15 cellular contexts compared by ENCODE assay signal in the genomic region with DNA sequence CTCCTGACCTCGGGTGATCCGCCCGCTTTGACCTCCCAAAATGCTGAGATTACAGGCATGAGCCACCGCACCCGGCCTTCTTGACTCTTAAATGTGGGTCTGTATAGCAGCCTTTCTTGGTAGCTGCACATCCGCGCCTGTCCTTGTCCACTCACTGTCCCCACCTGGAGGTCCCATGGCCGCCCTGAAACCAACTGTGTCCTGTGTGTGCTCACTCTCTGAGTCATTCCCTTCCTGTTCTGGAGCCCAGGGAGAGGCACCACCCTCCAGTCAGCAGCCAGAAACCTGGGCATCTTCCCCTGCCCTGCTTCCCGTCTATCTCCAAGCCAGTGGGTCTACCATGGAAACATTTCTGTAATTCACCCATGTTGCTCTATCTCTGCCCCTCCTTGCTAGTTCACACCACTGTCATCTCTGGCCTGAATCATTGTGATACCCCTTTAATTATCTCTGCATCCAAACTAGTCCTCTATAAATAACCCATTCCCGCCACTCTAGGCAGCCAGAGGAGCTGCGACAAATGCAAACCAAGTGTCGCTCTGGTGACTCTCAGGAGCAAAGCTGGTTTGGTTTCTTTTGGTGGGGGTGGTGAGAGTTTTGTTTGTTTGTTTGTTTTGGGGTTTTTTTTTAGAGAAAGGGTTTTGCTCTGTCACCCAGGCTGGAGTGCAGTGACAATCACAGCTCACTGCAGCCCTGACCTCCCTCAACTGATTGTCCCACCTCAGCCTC. TPM values are rescaled to one million over a fixed set of nuclear protein-coding genes. Genes with fewer than 3 reads are reported as not detected.
A peak's percentile ranks its signal among the peaks of the same experiment; 100 is the strongest.
DNase-seq lines count a peak whose midpoint lies in the region; ATAC-seq, FAIRE-seq and TF ChIP-seq lines count a peak whose summit lies in the region.
"Had no signal": no experiment of that assay in that cellular context is flagged by ENCODE, and none has a peak within 500 bp of the region (broad histone marks: within the 10 kb centered on the region; RNA-seq: fewer than 3 reads in every experiment).

No MANE protein-coding gene starts in this region.

- no peak overlapping the region for H4K5ac ChIP-seq in mesendoderm (ENCODE audit: low read length)

- TF ChIP-seq EP300 in A549 (IDR thresholded peaks at IDR 0.05) = no peak

- H3K4ac ChIP-seq in mesendoderm (ENCODE audit: low read depth, low read length) = no peak overlapping the region

- no peak overlapping the region for H3K56ac ChIP-seq in mesendoderm (ENCODE audit: low read length)

- CTCF ChIA-PET in A549 (lab: Yijun Ruan, JAX) = interaction anchor here (1.8 kb wide), 1 partner anchor 10 kb away, joined by 3 read pairs; no protein-coding TSS in a partner anchor
- CTCF ChIA-PET in mammary epithelial cell (lab: Charles Lee; ENCODE audit: low non-redundant PET) = no interaction called here

- TF ChIP-seq CTCF in A549 (IDR thresholded peaks at IDR 0.05) (no peak), mammary epithelial cell (conservative IDR thresholded peaks at IDR 0.05 in 1 of 2, IDR thresholded peaks at IDR 0.05 in 1 of 2; ENCODE audit: extremely low read depth in 1 of 2, insufficient read depth in 1 of 2, low read depth in 1 of 2, low read length in 2 of 2) (no peak)

- H3K9me3 ChIP-seq in A549 = peaks cover 13% of the 10 kb centered on the region; the same call in 2 of the 3 replicates
- H3K9me3 ChIP-seq in mammary epithelial cell (replicated peaks; ENCODE audit: insufficient read depth, low read length) = no peaks in the 10 kb centered on the region

- WGBS in A549 (ENCODE audit: missing lambda C conversion rate) = 68% methylated on average over 12 of the region's 12 CpGs
- 86% methylated on average over 11 of the region's 12 CpGs for WGBS in mammary epithelial cell (ENCODE audit: low coverage, missing lambda C conversion rate)
- no CpG with 5 or more reads among the region's 12 CpGs for WGBS in mesendoderm (ENCODE audit: extremely low coverage, insufficient coverage, low lambda C conversion rate)

- H3K4me3 ChIP-seq in A549 (no peak overlapping the region), mammary epithelial cell (replicated peaks in 1 of 3; ENCODE audit: insufficient read depth in 1 of 3, low read depth in 2 of 3, low read length in 3 of 3) (no peak overlapping the region), mesendoderm (ENCODE audit: low read length) (no peak overlapping the region), H7 (ENCODE audit: insufficient read depth, low read depth, low read length) (no peak overlapping the region)
- H3K4me3 ChIP-seq: vagina had no signal

- peak; percentile 51 to 60; a peak in 2 of 6 replicates for ATAC-seq in A549
- ATAC-seq in HG02610 (IDR thresholded peaks at IDR 0.05; ENCODE audit: unreplicated experiment) = no peak
- ATAC-seq: stimulated activated memory B cell treated with anti-CD40 and anti-IgM and Interleukin-4, amounts not matched to agents 10 μg/mL and 1 μg/mL and 100 μg/mL, for 72 hours had no signal

- no peak overlapping the region for H2BK120ac ChIP-seq in mesendoderm (ENCODE audit: low read depth, low read length)

- no peak for DNase-seq in A549 (ENCODE audit: low read depth in 1 of 2, low spot score in 1 of 2)
- peak; percentile 33 for DNase-seq in H54 (ENCODE audit: insufficient read length, low spot score)
- peak; percentile 24 for DNase-seq in mammary epithelial cell
- DNase-seq in mesendoderm = peak; percentile 17
- DNase-seq in H7 = no peak
- no peak for DNase-seq in amygdala (lab: John Stamatoyannopoulos, UW)
- no peak for DNase-seq in HUDEP-2 (lab: John Stamatoyannopoulos, UW; ENCODE audit: unreplicated experiment in 76 of 76)
- DNase-seq: activated CD4-positive, alpha-beta T cell treated with anti-CD3 and anti-CD28 coated beads, Interleukin-2, amount 10 ng/mL, durations not matched to agents 7 days and 5 days; COR-L47; glutamatergic neuron; NCI-H1694 treated with DMSO at 0.1 percent for 48 hours; occipital lobe had no signal

- H3K27me3 ChIP-seq in mammary epithelial cell (ENCODE audit: insufficient read depth, low read length) (no peaks in the 10 kb centered on the region), mesendoderm (ENCODE audit: insufficient read depth, low read length, poor library complexity) (no peaks in the 10 kb centered on the region), H7 (ENCODE audit: control insufficient read depth, insufficient read depth, low read length) (no peaks in the 10 kb centered on the region)
- H3K27me3 ChIP-seq: vagina had no signal

- no peak overlapping the region for H3K18ac ChIP-seq in mesendoderm (ENCODE audit: low read length)

- H3K79me2 ChIP-seq in mammary epithelial cell (ENCODE audit: insufficient read depth, low read length) (no peaks in the 10 kb centered on the region), mesendoderm (ENCODE audit: control insufficient read depth, insufficient read depth, low read length) (no peaks in the 10 kb centered on the region)

- H4K20me1 ChIP-seq in mammary epithelial cell (ENCODE audit: insufficient read depth, low read length) = no peaks in the 10 kb centered on the region

- TF ChIP-seq POLR2A in A549 (IDR thresholded peaks at IDR 0.05; ENCODE audit: low read length) (no peak), H54 (IDR thresholded peaks at IDR 0.05; ENCODE audit: low read depth, low read length) (no peak)

- H4K8ac ChIP-seq in mesendoderm (ENCODE audit: low read depth, low read length) = no peak overlapping the region

- no peaks in the 10 kb centered on the region for H3K79me1 ChIP-seq in mesendoderm (ENCODE audit: low read length)

- intact Hi-C loops in mammary epithelial cell (cut with micrococcal nuclease) = no loop called here

- no peak overlapping the region for H3K4me2 ChIP-seq in A549
- H3K4me2 ChIP-seq in mammary epithelial cell (ENCODE audit: insufficient read depth, low read depth, low read length) = no peak overlapping the region
- H3K4me2 ChIP-seq in mesendoderm (ENCODE audit: low read length) = no peak overlapping the region

- no peak overlapping the region for H3K27ac ChIP-seq in A549
- H3K27ac ChIP-seq in mammary epithelial cell (ENCODE audit: insufficient read depth, low read depth, low read length) = no peak overlapping the region
- no peak overlapping the region for H3K27ac ChIP-seq in mesendoderm (ENCODE audit: low read depth, low read length)

- H3K4me1 ChIP-seq in A549 (no peaks in the 10 kb centered on the region), mammary epithelial cell (ENCODE audit: insufficient read depth, low read length) (peaks cover 13% of the 10 kb centered on the region), mesendoderm (ENCODE audit: control insufficient read depth, low read depth, low read length) (no peaks in the 10 kb centered on the region)

- H3K23ac ChIP-seq in mesendoderm (ENCODE audit: low read length) = no peak overlapping the region

- no peak overlapping the region for H3K9ac ChIP-seq in mammary epithelial cell (ENCODE audit: insufficient read depth, low read length)
- H3K9ac ChIP-seq in mesendoderm (ENCODE audit: low read length) = no peak overlapping the region

- no peak overlapping the region for H2AFZ ChIP-seq in mammary epithelial cell (ENCODE audit: low read depth, low read length)

- H2BK5ac ChIP-seq in mesendoderm (ENCODE audit: low read length) = no peak overlapping the region

- no peak overlapping the region for H2AK5ac ChIP-seq in mesendoderm (ENCODE audit: low read length)

- FAIRE-seq in A549 (lab: Jason Lieb, UNC) (no peak), H54 (lab: Jason Lieb, UNC) (no peak)

- BruUV-seq in mammary epithelial cell (replicated peaks; lab: Mats Ljungman, UMichigan) = no TSS peak

- dilution Hi-C loops in mammary epithelial cell (cut with HindIII; ENCODE audit: low sequenced_read_pairs) = loop anchor here (5.0 kb wide), 3 partner anchors 64 to 134 kb away; no protein-coding TSS in a partner anchor

- POLR2A ChIA-PET in A549 (lab: Yijun Ruan, JAX) = no interaction called here

- H2BK15ac ChIP-seq in mesendoderm (replicated peaks; ENCODE audit: low read depth) = no peak overlapping the region

- no peak for TF ChIP-seq RAD21 in A549 (conservative IDR thresholded peaks at IDR 0.05 in 1 of 2, IDR thresholded peaks at IDR 0.05 in 1 of 2)

- in situ Hi-C loops in mammary epithelial cell (cut with MboI; ENCODE audit: low sequenced_read_pairs in 2 of 2) = no loop called here

- no peaks in the 10 kb centered on the region for H3K36me3 ChIP-seq in mammary epithelial cell (ENCODE audit: insufficient read depth, low read length)
- H3K36me3 ChIP-seq in mesendoderm (ENCODE audit: control insufficient read depth, insufficient read depth, low read length) = no peaks in the 10 kb centered on the region
- H3K36me3 ChIP-seq in H7 (replicated peaks; ENCODE audit: control insufficient read depth, insufficient read depth, low read length) = no peaks in the 10 kb centered on the region
- H3K36me3 ChIP-seq: vagina had no signal

TF ChIP-seq in A549, 52 proteins besides CTCF, POLR2A, EP300 and RAD21 (continues in another document):
- no peak for TF ChIP-seq GATA3 (IDR thresholded peaks at IDR 0.05; ENCODE audit: borderline replicate concordance)
- TF ChIP-seq, protein P1, sequence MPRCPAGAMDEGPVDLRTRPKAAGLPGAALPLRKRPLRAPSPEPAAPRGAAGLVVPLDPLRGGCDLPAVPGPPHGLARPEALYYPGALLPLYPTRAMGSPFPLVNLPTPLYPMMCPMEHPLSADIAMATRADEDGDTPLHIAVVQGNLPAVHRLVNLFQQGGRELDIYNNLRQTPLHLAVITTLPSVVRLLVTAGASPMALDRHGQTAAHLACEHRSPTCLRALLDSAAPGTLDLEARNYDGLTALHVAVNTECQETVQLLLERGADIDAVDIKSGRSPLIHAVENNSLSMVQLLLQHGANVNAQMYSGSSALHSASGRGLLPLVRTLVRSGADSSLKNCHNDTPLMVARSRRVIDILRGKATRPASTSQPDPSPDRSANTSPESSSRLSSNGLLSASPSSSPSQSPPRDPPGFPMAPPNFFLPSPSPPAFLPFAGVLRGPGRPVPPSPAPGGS (IDR thresholded peaks at IDR 0.05) = no peak
- TF ChIP-seq NR3C1 (IDR thresholded peaks at IDR 0.05) = no peak
- no peak for TF ChIP-seq RNF2 (IDR thresholded peaks at IDR 0.05; ENCODE audit: borderline replicate concordance, low read depth)
- TF ChIP-seq CEBPB (IDR thresholded peaks at IDR 0.05) = no peak
- TF ChIP-seq, protein P2, sequence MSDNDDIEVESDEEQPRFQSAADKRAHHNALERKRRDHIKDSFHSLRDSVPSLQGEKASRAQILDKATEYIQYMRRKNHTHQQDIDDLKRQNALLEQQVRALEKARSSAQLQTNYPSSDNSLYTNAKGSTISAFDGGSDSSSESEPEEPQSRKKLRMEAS (IDR thresholded peaks at IDR 0.05) = no peak
- TF ChIP-seq NFE2L2 (conservative IDR thresholded peaks at IDR 0.05; ENCODE audit: low read length) = no peak

RNA-seq across cellular contexts. Expression of a gene that starts 28.7 kb away (rescaled TPM):
- polyA plus RNA-seq in A549 (2011; rRNA removed) (22.3 and 24.7 TPM in 2 replicates), A549 (2017; fragmentation: RNase III; extraction: RNeasy Plus Mini Kit Qiagen cat#74134 plus additional on column Dnase treatment) (26.5 to 28.5 TPM (median 26.7 TPM) in 3 replicates), mammary epithelial cell (17.0 TPM)
- 28.9 and 30.2 TPM in 2 replicates for polyA plus RNA-seq in A549 (2012; cell fraction: cytosol; rRNA removed)
- polyA plus RNA-seq in A549 (2012; cell fraction: nucleus; rRNA removed) = 21.6 and 25.1 TPM in 2 replicates
- polyA minus RNA-seq in A549 (2011; rRNA and poly(A)+ RNA removed) = 31.0 and 31.9 TPM in 2 replicates
- 10 to 100 TPM; 16.0 to 26.6 TPM for total RNA-seq in mammary epithelial cell
- 66.3 TPM for polyA minus RNA-seq in mammary epithelial cell
- 11.5 TPM for polyA plus RNA-seq in mesendoderm (2013, experiment 1 of 2)
- 11.6 TPM for polyA plus RNA-seq in mesendoderm (2013, experiment 2 of 2)
- total RNA-seq in H7 (2014; rRNA removed; shearing (Covaris generic)) = 10.7 and 15.0 TPM in 2 replicates

Comparison
In these comparisons a context has a peak if more than half of its experiments do, and no peak if none do; other contexts are left out.
1. DNase-seq: peak in H54 (single experiment), mammary epithelial cell (single experiment) and mesendoderm (single experiment); none in A549 (0 of 2), H7 (single experiment), amygdala (0 of 56) and HUDEP-2 (0 of 76).